1 cellular context compared by ENCODE assay signal in the genomic region with DNA sequence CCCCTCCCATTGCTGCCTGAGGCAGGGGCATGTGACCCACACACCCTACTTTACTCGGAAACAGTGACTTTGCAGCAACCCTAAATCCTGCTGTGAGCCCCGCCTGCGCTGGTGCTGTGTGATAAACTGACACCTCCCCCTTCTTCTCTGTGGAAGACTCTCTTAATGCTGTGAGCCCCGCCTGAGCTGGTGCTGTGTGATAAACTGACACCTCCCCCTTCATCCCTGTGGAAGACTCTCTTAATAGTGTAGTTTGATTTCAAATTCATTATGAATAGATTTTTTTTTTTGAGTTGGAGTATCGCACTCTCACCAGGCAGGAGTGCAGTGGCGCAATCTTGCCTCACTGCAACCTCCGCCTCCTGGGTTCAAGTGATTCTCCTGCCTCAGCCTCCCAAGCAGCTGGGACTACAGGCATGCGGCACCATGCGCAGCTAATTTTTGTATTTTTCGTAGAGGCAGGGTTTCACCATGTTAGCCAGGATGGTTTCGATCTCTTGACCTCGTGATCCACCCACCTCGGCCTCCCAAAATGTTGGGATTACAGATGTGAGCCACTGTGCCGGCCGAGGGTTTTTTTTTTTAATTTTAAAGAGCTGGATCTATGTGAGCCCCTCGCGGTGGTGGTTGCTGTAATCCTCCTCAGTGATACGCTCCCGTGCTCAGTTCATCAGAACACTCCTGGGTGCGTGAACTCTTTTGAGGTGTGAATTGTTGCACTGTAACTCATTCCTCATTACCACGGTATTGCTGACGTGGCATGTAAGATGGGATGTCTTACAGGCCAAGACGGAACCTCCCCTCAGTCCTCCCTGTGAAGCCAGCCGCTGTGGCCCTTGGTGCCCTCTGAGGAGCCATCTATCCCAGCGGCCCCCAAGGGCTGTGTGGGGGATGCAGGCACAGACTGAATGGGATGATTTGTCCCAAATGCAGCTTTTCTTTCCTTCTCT.
TF ChIP-seq lines count a peak whose summit lies in the region.

No MANE protein-coding gene starts in this region.

TF ChIP-seq in HEK293, 187 proteins besides CTCF, POLR2A, EP300 and RAD21 (continued from another document):
- TF ChIP-seq, protein P1, sequence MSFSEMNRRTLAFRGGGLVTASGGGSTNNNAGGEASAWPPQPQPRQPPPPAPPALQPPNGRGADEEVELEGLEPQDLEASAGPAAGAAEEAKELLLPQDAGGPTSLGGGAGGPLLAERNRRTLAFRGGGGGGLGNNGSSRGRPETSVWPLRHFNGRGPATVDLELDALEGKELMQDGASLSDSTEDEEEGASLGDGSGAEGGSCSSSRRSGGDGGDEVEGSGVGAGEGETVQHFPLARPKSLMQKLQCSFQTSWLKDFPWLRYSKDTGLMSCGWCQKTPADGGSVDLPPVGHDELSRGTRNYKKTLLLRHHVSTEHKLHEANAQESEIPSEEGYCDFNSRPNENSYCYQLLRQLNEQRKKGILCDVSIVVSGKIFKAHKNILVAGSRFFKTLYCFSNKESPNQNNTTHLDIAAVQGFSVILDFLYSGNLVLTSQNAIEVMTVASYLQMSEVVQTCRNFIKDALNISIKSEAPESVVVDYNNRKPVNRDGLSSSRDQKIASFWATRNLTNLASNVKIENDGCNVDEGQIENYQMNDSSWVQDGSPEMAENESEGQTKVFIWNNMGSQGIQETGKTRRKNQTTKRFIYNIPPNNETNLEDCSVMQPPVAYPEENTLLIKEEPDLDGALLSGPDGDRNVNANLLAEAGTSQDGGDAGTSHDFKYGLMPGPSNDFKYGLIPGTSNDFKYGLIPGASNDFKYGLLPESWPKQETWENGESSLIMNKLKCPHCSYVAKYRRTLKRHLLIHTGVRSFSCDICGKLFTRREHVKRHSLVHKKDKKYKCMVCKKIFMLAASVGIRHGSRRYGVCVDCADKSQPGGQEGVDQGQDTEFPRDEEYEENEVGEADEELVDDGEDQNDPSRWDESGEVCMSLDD (tag by site-specific recombination; IDR thresholded peaks at IDR 0.05) = no peak
- no peak for TF ChIP-seq ZSCAN23 (tag by site-specific recombination; IDR thresholded peaks at IDR 0.05)
- TF ChIP-seq, protein P2, sequence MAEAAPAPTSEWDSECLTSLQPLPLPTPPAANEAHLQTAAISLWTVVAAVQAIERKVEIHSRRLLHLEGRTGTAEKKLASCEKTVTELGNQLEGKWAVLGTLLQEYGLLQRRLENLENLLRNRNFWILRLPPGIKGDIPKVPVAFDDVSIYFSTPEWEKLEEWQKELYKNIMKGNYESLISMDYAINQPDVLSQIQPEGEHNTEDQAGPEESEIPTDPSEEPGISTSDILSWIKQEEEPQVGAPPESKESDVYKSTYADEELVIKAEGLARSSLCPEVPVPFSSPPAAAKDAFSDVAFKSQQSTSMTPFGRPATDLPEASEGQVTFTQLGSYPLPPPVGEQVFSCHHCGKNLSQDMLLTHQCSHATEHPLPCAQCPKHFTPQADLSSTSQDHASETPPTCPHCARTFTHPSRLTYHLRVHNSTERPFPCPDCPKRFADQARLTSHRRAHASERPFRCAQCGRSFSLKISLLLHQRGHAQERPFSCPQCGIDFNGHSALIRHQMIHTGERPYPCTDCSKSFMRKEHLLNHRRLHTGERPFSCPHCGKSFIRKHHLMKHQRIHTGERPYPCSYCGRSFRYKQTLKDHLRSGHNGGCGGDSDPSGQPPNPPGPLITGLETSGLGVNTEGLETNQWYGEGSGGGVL (tag by site-specific recombination; IDR thresholded peaks at IDR 0.05) = 0 out of 2 replicates have a peak, but pooled peaks have one; percentile 42
- TF ChIP-seq, protein P3, sequence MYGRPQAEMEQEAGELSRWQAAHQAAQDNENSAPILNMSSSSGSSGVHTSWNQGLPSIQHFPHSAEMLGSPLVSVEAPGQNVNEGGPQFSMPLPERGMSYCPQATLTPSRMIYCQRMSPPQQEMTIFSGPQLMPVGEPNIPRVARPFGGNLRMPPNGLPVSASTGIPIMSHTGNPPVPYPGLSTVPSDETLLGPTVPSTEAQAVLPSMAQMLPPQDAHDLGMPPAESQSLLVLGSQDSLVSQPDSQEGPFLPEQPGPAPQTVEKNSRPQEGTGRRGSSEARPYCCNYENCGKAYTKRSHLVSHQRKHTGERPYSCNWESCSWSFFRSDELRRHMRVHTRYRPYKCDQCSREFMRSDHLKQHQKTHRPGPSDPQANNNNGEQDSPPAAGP (tag by site-specific recombination; IDR thresholded peaks at IDR 0.05) = peak; percentile 84
- peak; percentile 46; the same call in 1 of the 2 replicates for TF ChIP-seq SP7 (tag by site-specific recombination; IDR thresholded peaks at IDR 0.05)
- no peak for TF ChIP-seq ZNF521 (tag by site-specific recombination; IDR thresholded peaks at IDR 0.05)
- TF ChIP-seq ZBTB21 (tag by site-specific recombination; IDR thresholded peaks at IDR 0.05) = no peak
- no peak for TF ChIP-seq ZNF660 (tag by site-specific recombination; IDR thresholded peaks at IDR 0.05)
